In the genomic region with DNA sequence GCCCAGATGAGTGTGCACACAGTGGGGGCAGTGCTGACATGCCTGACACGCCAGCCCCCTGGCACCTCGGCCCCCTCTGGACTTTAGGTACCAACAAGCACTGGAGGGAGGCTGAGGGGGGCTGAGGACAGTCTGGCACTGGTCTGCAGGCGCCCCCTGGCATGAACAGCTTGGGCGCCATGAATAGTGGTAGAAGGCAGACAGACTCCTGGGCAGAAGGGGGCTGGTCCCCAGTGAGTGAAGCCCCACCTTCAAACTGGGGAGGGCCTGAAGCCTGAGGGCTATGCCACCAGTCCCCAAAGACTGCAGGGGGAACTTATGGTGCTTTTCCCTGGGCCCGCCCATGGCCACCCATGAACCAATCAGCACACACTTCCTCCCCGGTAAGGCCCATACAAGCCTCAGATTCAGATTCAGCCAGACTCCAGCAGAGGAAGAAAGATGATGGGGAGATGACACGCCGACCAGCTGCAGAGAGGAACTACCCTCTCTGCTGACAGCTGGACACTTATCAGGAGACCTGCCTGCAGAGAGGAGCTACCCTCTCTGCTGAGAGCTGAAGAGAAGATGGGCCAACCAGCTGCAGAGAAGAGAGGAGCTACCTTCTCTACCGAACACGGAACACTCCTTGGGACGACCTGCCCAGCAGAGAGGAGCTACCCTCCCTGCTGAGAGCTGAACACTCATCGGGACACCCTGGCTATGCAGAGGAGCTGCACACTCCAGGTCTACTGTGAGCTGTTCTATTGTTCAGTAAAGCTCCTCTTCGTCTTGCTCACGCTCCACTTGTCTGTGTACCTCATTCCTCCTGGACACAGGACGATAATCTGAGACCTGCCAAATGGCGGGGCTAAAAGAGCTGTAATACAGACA, we compare ENCODE assay signal across 11 cellular contexts.
DNase-seq lines count a peak whose midpoint lies in the region; ATAC-seq and TF ChIP-seq lines count a peak whose summit lies in the region.
"Had no signal": no experiment of that assay in that cellular context is flagged by ENCODE, and none has a peak within 500 bp of the region (broad histone marks: within the 10 kb centered on the region; RNA-seq: fewer than 3 reads in every experiment).

No MANE protein-coding gene starts in this region.

- no peaks in the 10 kb centered on the region for H3K79me2 ChIP-seq in SU-DHL-6 (ENCODE audit: insufficient read depth, low read length)

- H3K4me1 Mint-ChIP-seq in IgD-negative memory B cell (peaks cover 4 to 8% (median 7%) of the 10 kb centered on the region in 3 donors), T-helper 17 cell (peaks cover 2% of the 10 kb centered on the region)
- H3K4me1 Mint-ChIP-seq in stimulated activated naive CD8-positive, alpha-beta T cell treated with anti-CD3 and anti-CD28 coated beads, Interleukin-15, Interleukin-2, amounts not matched to agents 100 ng/mL and 50 ng/mL, for 24 hours (ENCODE audit: low read depth) = peaks cover 7% of the 10 kb centered on the region

- H2AFZ ChIP-seq in SU-DHL-6 (ENCODE audit: low read depth, low read length, severe bottlenecking) = peak overlapping the region; percentile 80

- no peaks in the 10 kb centered on the region for H3K9me3 Mint-ChIP-seq in IgD-negative memory B cell
- no peaks in the 10 kb centered on the region for H3K9me3 Mint-ChIP-seq in stimulated activated naive CD8-positive, alpha-beta T cell treated with anti-CD3 and anti-CD28 coated beads, Interleukin-15, Interleukin-2, amounts not matched to agents 100 ng/mL and 50 ng/mL, for 24 hours

- H3K4me3 Mint-ChIP-seq in IgD-negative memory B cell (peak overlapping the region in 3 of 4 donors; percentile 8 to 70 (median 35)), T-helper 17 cell (no peak overlapping the region)
- no peak overlapping the region for H3K4me3 Mint-ChIP-seq in stimulated activated naive CD8-positive, alpha-beta T cell treated with anti-CD3 and anti-CD28 coated beads, Interleukin-15, Interleukin-2, amounts not matched to agents 100 ng/mL and 50 ng/mL, for 24 hours

- H3K27ac ChIP-seq in SU-DHL-6 (ENCODE audit: low read depth, low read length) = no peak overlapping the region

- H3K9me3 ChIP-seq in SU-DHL-6 (ENCODE audit: insufficient read depth, low read length) (no peaks in the 10 kb centered on the region), T-helper 17 cell (ENCODE audit: control insufficient read depth, low read length, poor library complexity, severe bottlenecking) (no peaks in the 10 kb centered on the region)

- H3K9ac ChIP-seq in SU-DHL-6 (ENCODE audit: low read length) = no peak overlapping the region

- H3K27me3 ChIP-seq in SU-DHL-6 (ENCODE audit: low read length) = no peaks in the 10 kb centered on the region

- H4K20me1 ChIP-seq in SU-DHL-6 (ENCODE audit: low read depth, low read length) = no peaks in the 10 kb centered on the region

- no peak overlapping the region for H3K4me2 ChIP-seq in SU-DHL-6 (ENCODE audit: low read depth, low read length, poor library complexity, severe bottlenecking)
- H3K4me2 ChIP-seq: smooth muscle cell had no signal

- H3K4me3 ChIP-seq in SU-DHL-6 (ENCODE audit: insufficient read depth, low read length, poor library complexity, severe bottlenecking) = no peak overlapping the region
- H3K4me3 ChIP-seq: lung, smooth muscle cell had no signal

- H3K27ac Mint-ChIP-seq in IgD-negative memory B cell (peak overlapping the region in 1 of 3 donors; percentile 18), T-helper 17 cell (no peak overlapping the region)
- H3K27ac Mint-ChIP-seq in stimulated activated naive CD8-positive, alpha-beta T cell treated with anti-CD3 and anti-CD28 coated beads, Interleukin-15, Interleukin-2, amounts not matched to agents 100 ng/mL and 50 ng/mL, for 24 hours = peak overlapping the region; percentile 16

- H3F3A ChIP-seq in SU-DHL-6 (ENCODE audit: insufficient read depth) = no peaks in the 10 kb centered on the region

- H3K36me3 Mint-ChIP-seq in IgD-negative memory B cell (no peaks in the 10 kb centered on the region), T-helper 17 cell (ENCODE audit: low read depth) (no peaks in the 10 kb centered on the region)
- H3K36me3 Mint-ChIP-seq in stimulated activated naive CD8-positive, alpha-beta T cell treated with anti-CD3 and anti-CD28 coated beads, Interleukin-15, Interleukin-2, amounts not matched to agents 100 ng/mL and 50 ng/mL, for 24 hours (ENCODE audit: low read depth) = no peaks in the 10 kb centered on the region

- DNase-seq in NOMO-1 (lab: John Stamatoyannopoulos, UW; ENCODE audit: unreplicated experiment in 2 of 2) (peak; percentile 6 to 38), NOMO-1 treated with dmso at 0.1 percent for 144 hours (lab: John Stamatoyannopoulos, UW; ENCODE audit: unreplicated experiment) (no peak), T-helper 17 cell (no peak)
- DNase-seq: NCI-H2107 had no signal

- no peaks in the 10 kb centered on the region for H3K36me3 ChIP-seq in SU-DHL-6 (ENCODE audit: low read length)

- no peak for TF ChIP-seq CTCF in SU-DHL-6 (IDR thresholded peaks at IDR 0.05; ENCODE audit: insufficient read depth, low read length, poor library complexity, severe bottlenecking)

- H3K27me3 Mint-ChIP-seq in IgD-negative memory B cell (peaks cover 1% of the 10 kb centered on the region), T-helper 17 cell (peaks cover 5% of the 10 kb centered on the region)
- H3K27me3 Mint-ChIP-seq in stimulated activated naive CD8-positive, alpha-beta T cell treated with anti-CD3 and anti-CD28 coated beads, Interleukin-15, Interleukin-2, amounts not matched to agents 100 ng/mL and 50 ng/mL, for 24 hours = no peaks in the 10 kb centered on the region

- no peak for ATAC-seq in T-helper 17 cell
- no peak for ATAC-seq in HG03469 (IDR thresholded peaks at IDR 0.05; ENCODE audit: unreplicated experiment)
- ATAC-seq in HG03135 (IDR thresholded peaks at IDR 0.05; ENCODE audit: unreplicated experiment) = no peak

- H3K9me2 ChIP-seq in SU-DHL-6 (replicated peaks; ENCODE audit: insufficient read depth, low read length) = no peaks in the 10 kb centered on the region

Comparison
In these comparisons a context has a peak if more than half of its experiments do, and no peak if none do; other contexts are left out.
1. DNase-seq: peak in NOMO-1 (2 of 2); none in NOMO-1 treated with dmso at 0.1 percent for 144 hours (single experiment) and T-helper 17 cell (0 of 3).
2. H3K4me3 Mint-ChIP-seq: peak in IgD-negative memory B cell (3 of 4); none in stimulated activated naive CD8-positive, alpha-beta T cell treated with anti-CD3 and anti-CD28 coated beads, Interleukin-15, Interleukin-2, amounts not matched to agents 100 ng/mL and 50 ng/mL, for 24 hours (single experiment) and T-helper 17 cell (single experiment).